21 cellular contexts compared by ENCODE assay signal in the genomic region with DNA sequence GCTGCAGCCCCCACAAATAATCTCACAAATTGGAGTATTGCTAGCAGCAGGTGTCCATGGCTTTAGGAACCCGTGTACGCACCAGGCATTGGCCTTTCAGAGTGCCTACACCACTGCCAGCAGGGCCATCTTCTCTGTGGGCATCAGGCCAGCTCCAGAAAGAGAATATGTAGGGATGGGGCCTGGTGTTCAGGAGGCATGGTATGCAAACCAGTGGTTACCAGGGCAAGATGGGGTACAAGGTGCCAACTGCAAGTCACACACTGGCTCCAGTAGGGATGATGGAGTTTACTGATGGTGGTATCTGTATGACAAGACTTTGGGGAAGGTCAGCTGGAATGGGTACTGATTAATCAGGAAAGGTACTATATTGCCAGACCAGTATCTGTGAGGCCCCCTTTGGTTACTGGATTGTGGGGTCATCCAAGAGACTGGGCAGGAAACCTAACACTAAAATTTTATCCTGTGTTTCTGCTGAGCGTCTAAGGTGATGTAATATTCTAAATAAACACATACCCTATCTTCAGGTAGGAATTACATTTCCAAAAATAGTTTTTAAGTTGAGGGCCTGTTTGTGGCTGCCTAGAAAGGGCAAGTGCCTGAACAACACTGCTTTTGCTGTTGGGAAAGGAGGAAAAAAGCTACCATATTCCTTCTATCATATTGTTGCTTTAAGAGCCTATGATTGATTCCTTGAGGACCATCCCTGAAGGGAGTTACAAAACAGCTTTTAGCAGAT. TPM values are rescaled to one million over a fixed set of nuclear protein-coding genes. Genes with fewer than 3 reads are reported as not detected.
DNase-seq lines count a peak whose midpoint lies in the region; ATAC-seq, FAIRE-seq and TF ChIP-seq lines count a peak whose summit lies in the region.
"Had no signal": no experiment of that assay in that cellular context is flagged by ENCODE, and none has a peak within 500 bp of the region (broad histone marks: within the 10 kb centered on the region; RNA-seq: fewer than 3 reads in every experiment).

No MANE protein-coding gene starts in this region.

- H3K4me2 ChIP-seq in GM23248 (ENCODE audit: unreplicated experiment), result no peak overlapping the region

- peak; percentile 29; the same call in 1 of the 2 replicates for TF ChIP-seq POLR2A in GM12892 (IDR thresholded peaks at IDR 0.05; ENCODE audit: low read depth, low read length)

- H4K20me1 ChIP-seq in GM23248 (ENCODE audit: insufficient read depth), result no peaks in the 10 kb centered on the region; the same call in 1 of the 2 replicates

- no peak for DNase-seq in CD4-positive, alpha-beta T cell
- DNase-seq in GM12892 (ENCODE audit: insufficient read length), result no peak
- peak; percentile 18 for DNase-seq in amniotic epithelial cell (ENCODE audit: low read depth)
- no peak for DNase-seq in immature natural killer cell
- no peak for DNase-seq in DMS53 (lab: John Stamatoyannopoulos, UW)
- DNase-seq in GM20000 (ENCODE audit: low spot score), result no peak
- no peak for DNase-seq in GM23248
- DNase-seq: activated CD4-positive, alpha-beta T cell treated with anti-CD3 and anti-CD28 coated beads for 48 hours; activated gamma-delta T cell; amniotic stem cell; cerebellar nuclear complex; effector CD8-positive, alpha-beta T cell; esophagus squamous epithelium; KG1; NCI-H1048; NCI-H2029 treated with DMSO at 0.1 percent for 48 hours; NCI-H510A; testis had no signal

- WGBS in GM23248 (ENCODE audit: low coverage in 1 of 2, low lambda C conversion rate in 2 of 2, missing lambda C conversion rate in 2 of 2), 2 experiments, result 98 to 99% methylated on average over 3 of the region's 3 CpGs

- in situ Hi-C loops in GM23248 (cut with MboI), result no loop called here

- ATAC-seq in CD4-positive, alpha-beta T cell (ENCODE audit: poor library complexity), result no peak
- ATAC-seq in GM21723 (IDR thresholded peaks at IDR 0.05; ENCODE audit: unreplicated experiment), result no peak
- ATAC-seq: left lobe of liver had no signal

- no peaks in the 10 kb centered on the region for H3K9me3 Mint-ChIP-seq in CD4-positive, alpha-beta T cell
- H3K9me3 Mint-ChIP-seq in immature natural killer cell, result no peaks in the 10 kb centered on the region

- H3K9me2 ChIP-seq in GM23248 (ENCODE audit: insufficient read depth), result no peaks in the 10 kb centered on the region

- no peak overlapping the region for H3K9ac ChIP-seq in GM23248

- intact Hi-C loops in CD4-positive, alpha-beta T cell (cut with DNase I, micrococcal nuclease), result loop anchor here in 1 of 2 experiments (10.0 kb wide), 1 partner anchor 597 kb away; the partner anchor contains the start of genes CNPPD1, RETREG2 and SLC23A3

- POLR2A ChIA-PET in CD4-positive, alpha-beta T cell (lab: Charles Lee), result interaction anchor here (1.3 kb wide), 1 partner anchor 10 kb away, joined by 5 read pairs; the partner anchor contains the start of gene USP37

- no peak overlapping the region for H3K4me3 Mint-ChIP-seq in CD4-positive, alpha-beta T cell
- H3K4me3 Mint-ChIP-seq in immature natural killer cell, result no peak overlapping the region

- peak overlapping the region; percentile 31 for H3K27ac Mint-ChIP-seq in CD4-positive, alpha-beta T cell
- H3K27ac Mint-ChIP-seq in immature natural killer cell, result peak overlapping the region in 4 of 6 donors; percentile 11 to 36 (median 20)

- no peak for FAIRE-seq in GM12892 (lab: Jason Lieb, UNC)
- FAIRE-seq: TTC549 had no signal

- H3K4me1 Mint-ChIP-seq in CD4-positive, alpha-beta T cell (ENCODE audit: low read depth), result peaks cover 43% of the 10 kb centered on the region
- H3K4me1 Mint-ChIP-seq in immature natural killer cell, result peaks cover 10 to 43% of the 10 kb centered on the region in 2 donors

- H3K4me1 ChIP-seq in GM23248 (ENCODE audit: insufficient read depth), result peaks cover 15% of the 10 kb centered on the region
- H3K4me1 ChIP-seq: testis had no signal

- no peak overlapping the region for H3K4me3 ChIP-seq in GM23248
- H3K4me3 ChIP-seq: esophagus squamous epithelium, testis had no signal

- no peak for TF ChIP-seq CTCF in CD4-positive, alpha-beta T cell (IDR thresholded peaks at IDR 0.05)
- TF ChIP-seq CTCF in GM20000 (IDR thresholded peaks at IDR 0.05; ENCODE audit: extremely low read depth, missing control alignments), result no peak

- no peaks in the 10 kb centered on the region for H3K27me3 Mint-ChIP-seq in CD4-positive, alpha-beta T cell
- no peaks in the 10 kb centered on the region for H3K27me3 Mint-ChIP-seq in immature natural killer cell (ENCODE audit: low read depth in 3 of 3)

- no peaks in the 10 kb centered on the region for H3K9me3 ChIP-seq in CD4-positive, alpha-beta T cell (ENCODE audit: control insufficient read depth, low read length)
- H3K9me3 ChIP-seq in GM23248 (ENCODE audit: low read depth), result no peaks in the 10 kb centered on the region
- H3K9me3 ChIP-seq: esophagus squamous epithelium, testis had no signal

- H2AFZ ChIP-seq in GM23248, result no peak overlapping the region

- no peak overlapping the region for H3K27ac ChIP-seq in CD4-positive, alpha-beta T cell (ENCODE audit: low read depth, low read length)
- no peak overlapping the region for H3K27ac ChIP-seq in GM23248
- H3K27ac ChIP-seq: esophagus squamous epithelium, testis had no signal

- CTCF ChIA-PET in CD4-positive, alpha-beta T cell (lab: Charles Lee), result no interaction called here

- peaks cover 28% of the 10 kb centered on the region for H3K36me3 ChIP-seq in GM23248 (ENCODE audit: low read depth)

- H3F3A ChIP-seq in GM23248 (ENCODE audit: insufficient read depth), result peaks cover 18% of the 10 kb centered on the region

- peaks cover 77% of the 10 kb centered on the region for H3K36me3 Mint-ChIP-seq in CD4-positive, alpha-beta T cell (ENCODE audit: low read depth)
- H3K36me3 Mint-ChIP-seq in immature natural killer cell, result peaks cover under 1 to 8% (median 1%) of the 10 kb centered on the region in 3 donors

- H3K27me3 ChIP-seq in CD4-positive, alpha-beta T cell (ENCODE audit: control insufficient read depth, insufficient read depth, low read length), result no peaks in the 10 kb centered on the region
- no peaks in the 10 kb centered on the region for H3K27me3 ChIP-seq in GM23248 (replicated peaks; ENCODE audit: insufficient read depth)
- H3K27me3 ChIP-seq: esophagus squamous epithelium, testis had no signal

- peaks cover 93% of the 10 kb centered on the region for H3K79me2 ChIP-seq in GM23248 (ENCODE audit: insufficient read depth)

RNA-seq across cellular contexts. Expression of gene CNOT9, which starts 9.0 kb away (rescaled TPM):
- 10 to 100 TPM; 62.8 to 66.8 TPM for total RNA-seq in CD4-positive, alpha-beta T cell
- 63.6 TPM for polyA plus RNA-seq in GM12892 (2012; ENCODE audit: missing spikeins)
- polyA plus RNA-seq in immature natural killer cell (10 to 100 TPM; 17.7 to 22.3 (median 19.9) TPM), GM23248 (2016; fragmentation: Nextera tagmentation; extraction: Ambion mirVana) (32.3 and 34.8 TPM in 2 replicates)
- total RNA-seq in GM23248 (2014; rRNA removed; shearing (Covaris generic)), result 65.8 and 84.2 TPM in 2 replicates

RNA-seq across cellular contexts. Expression of gene USP37, which starts 9.5 kb away (rescaled TPM):
- 10 to 100 TPM; 20.2 to 24.4 TPM for total RNA-seq in CD4-positive, alpha-beta T cell
- polyA plus RNA-seq in GM12892 (2012; ENCODE audit: missing spikeins), result 11.1 TPM
- polyA plus RNA-seq in immature natural killer cell, result 1 to 10 TPM; 4.3 to 7.7 (median 6.1) TPM
- total RNA-seq in GM23248 (2014; rRNA removed; shearing (Covaris generic)), result 6.6 and 6.7 TPM in 2 replicates
- polyA plus RNA-seq in GM23248 (2016; fragmentation: Nextera tagmentation; extraction: Ambion mirVana), result 5.0 and 5.1 TPM in 2 replicates

RNA-seq across cellular contexts. Expression of gene PLCD4, which starts 30.0 kb away (rescaled TPM):
- total RNA-seq in CD4-positive, alpha-beta T cell, result under 1 TPM; 0.25 to 0.77 TPM
- 0.83 TPM for polyA plus RNA-seq in GM12892 (2012; ENCODE audit: missing spikeins)
- under 1 TPM in 1 of 3 donors, not detected in 2; 0.71 TPM for polyA plus RNA-seq in immature natural killer cell
- 0.51 and 1.3 TPM in 2 replicates for total RNA-seq in GM23248 (2014; rRNA removed; shearing (Covaris generic))
- 1.6 TPM in 2 replicates for polyA plus RNA-seq in GM23248 (2016; fragmentation: Nextera tagmentation; extraction: Ambion mirVana)
